Comparison of ENCODE assay signal across 30 cellular contexts in the genomic region with DNA sequence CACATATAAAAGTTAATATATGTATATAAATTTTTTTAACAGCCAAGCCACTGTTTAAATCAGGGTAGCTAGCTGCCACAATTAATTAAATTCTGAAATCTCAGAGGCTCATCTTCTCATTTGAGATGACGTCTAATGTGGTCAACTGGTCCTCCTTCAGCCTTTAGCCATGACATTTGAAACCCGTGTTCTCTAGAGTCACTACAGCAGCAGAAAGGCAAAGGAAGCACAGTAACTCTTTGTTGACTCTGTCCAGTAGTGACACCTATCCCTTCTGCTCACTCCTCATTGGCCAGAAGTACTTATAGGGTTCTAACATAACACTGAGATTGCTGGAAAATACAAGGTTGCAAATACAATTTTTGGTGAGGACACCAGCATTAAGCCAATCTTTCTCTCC.
"Had no signal": no experiment of that assay in that cellular context is flagged by ENCODE, and none has a peak within 500 bp of the region (broad histone marks: within the 10 kb centered on the region; RNA-seq: fewer than 3 reads in every experiment).

No MANE protein-coding gene starts in this region.

- H3K27me3 ChIP-seq: ascending aorta, breast epithelium, cardiac muscle cell, colonic mucosa, esophagus squamous epithelium, gastroesophageal sphincter, heart right ventricle had no signal

- H3K36me3 ChIP-seq: ascending aorta, breast epithelium, cardiac muscle cell, colonic mucosa, esophagus squamous epithelium, gastroesophageal sphincter, heart right ventricle, WERI-Rb-1 had no signal

- ATAC-seq: activated naive CD4-positive, alpha-beta T cell treated with anti-CD3 and anti-CD28 coated beads, Interleukin-2, amount 50 U/mL, for 72 hours; activated T-cell treated with anti-CD3 and anti-CD28 coated beads, Interleukin-2, amount 50 U/mL, for 72 hours; gastroesophageal sphincter; heart right ventricle; T-helper 17 cell had no signal

- H3K4me3 ChIP-seq: ascending aorta, breast epithelium, cardiac muscle cell, colonic mucosa, esophagus squamous epithelium, gastroesophageal sphincter, heart right ventricle had no signal

- H3K4me1 ChIP-seq: ascending aorta, breast epithelium, colonic mucosa, esophagus squamous epithelium, heart right ventricle had no signal

- DNase-seq: activated CD4-positive, alpha-beta memory T cell treated with anti-CD3 and anti-CD28 coated beads, Interleukin-2, amount 10 ng/mL, durations not matched to agents 7 days and 5 days; activated CD4-positive, alpha-beta T cell treated with anti-CD3 and anti-CD28 coated beads for 4 hours; activated CD4-positive, alpha-beta T cell treated with anti-CD3 and anti-CD28 coated beads, Interleukin-2, amount 10 ng/mL, durations not matched to agents 7 days and 5 days; activated CD4-positive, alpha-beta T cell treated with anti-CD3 and anti-CD28 coated beads, Interleukin-2, amount 50 U/mL, for 4 hours; activated CD4-positive, CD25-positive, alpha-beta regulatory T cell; activated CD4-positive, CD25-positive, alpha-beta regulatory T cell treated with anti-CD3 and anti-CD28 coated beads, Interleukin-2, amount 50 U/mL, for 72 hours; activated CD8-positive, alpha-beta memory T cell treated with anti-CD3 and anti-CD28 coated beads, Interleukin-2, amount 50 U/mL, for 48 hours; activated gamma-delta T cell; activated naive CD4-positive, alpha-beta T cell; activated naive CD4-positive, alpha-beta T cell treated with anti-CD3 and anti-CD28 coated beads, Interleukin-2, amount 10 ng/mL, durations not matched to agents 7 days and 5 days; activated naive CD8-positive, alpha-beta T cell treated with anti-CD3 and anti-CD28 coated beads, Interleukin-2, amount 10 ng/mL, durations not matched to agents 7 days and 5 days; activated T-cell treated with anti-CD3 and anti-CD28 coated beads for 4 hours; activated T-cell treated with anti-CD3 and anti-CD28 coated beads, Interleukin-2, amount 50 U/mL, for 24 hours; activated T-cell treated with anti-CD3 and anti-CD28 coated beads, Interleukin-2, amount 50 U/mL, for 72 hours; central memory CD4-positive, alpha-beta T cell; cerebellar nuclear complex; colonic mucosa; effector CD8-positive, alpha-beta T cell; esophagus squamous epithelium; foreskin melanocyte; heart right ventricle; T-helper 17 cell; T1000; WERI-Rb-1 had no signal

- H3K9me3 ChIP-seq: ascending aorta, breast epithelium, colonic mucosa, esophagus squamous epithelium, gastroesophageal sphincter, heart right ventricle had no signal

- H3K27ac ChIP-seq: ascending aorta, breast epithelium, cardiac muscle cell, colonic mucosa, epithelial cell of prostate, esophagus squamous epithelium, gastroesophageal sphincter, heart right ventricle, WERI-Rb-1 had no signal
